In genomic region chr1:31930827-31931226, GRCh38 we compare ENCODE assay signal across 10 cellular contexts. TPM values are rescaled to one million over a fixed set of nuclear protein-coding genes. Genes with fewer than 3 reads are reported as not detected.
DNase-seq lines count a peak whose midpoint lies in the region; TF ChIP-seq lines count a peak whose summit lies in the region.
"Had no signal": no experiment of that assay in that cellular context is flagged by ENCODE, and none has a peak within 500 bp of the region (broad histone marks: within the 10 kb centered on the region; RNA-seq: fewer than 3 reads in every experiment).

No MANE protein-coding gene starts in this region.

- TF ChIP-seq CTCF in SU-DHL-6 (IDR thresholded peaks at IDR 0.05; ENCODE audit: insufficient read depth, low read length, poor library complexity, severe bottlenecking): no peak
- TF ChIP-seq CTCF in stomach (IDR thresholded peaks at IDR 0.05): no peak

- H2AFZ ChIP-seq in SU-DHL-6 (ENCODE audit: low read depth, low read length, severe bottlenecking): no peak overlapping the region

- TF ChIP-seq EP300 in stomach (IDR thresholded peaks at IDR 0.05): no peak

- peaks cover 46% of the 10 kb centered on the region for H3K36me3 Mint-ChIP-seq in activated CD4-positive, alpha-beta T cell treated with anti-CD3 and anti-CD28 coated beads, Interleukin-2, amount 10 ng/mL, durations not matched to agents 7 days and 5 days (ENCODE audit: low read depth)

- peaks cover 80 to 100% (median 95%) of the 10 kb centered on the region in 4 donors for H3K4me1 ChIP-seq in stomach

- no peaks in the 10 kb centered on the region for H3K27me3 ChIP-seq in SU-DHL-6 (ENCODE audit: low read length)
- no peaks in the 10 kb centered on the region for H3K27me3 ChIP-seq in stomach

- WGBS in stomach, 5 donors: 12 to 31% (median 22%) methylated on average over 4 of the region's 4 CpGs

- H4K20me1 ChIP-seq in SU-DHL-6 (ENCODE audit: low read depth, low read length): peaks cover 37% of the 10 kb centered on the region

- DNase-seq in activated CD4-positive, alpha-beta T cell treated with anti-CD3 and anti-CD28 coated beads, Interleukin-2, amount 10 ng/mL, durations not matched to agents 7 days and 5 days: no peak
- no peak for DNase-seq in activated CD4-positive, alpha-beta T cell treated with anti-CD3 and anti-CD28 coated beads for 1 hour
- DNase-seq in epithelial cell of prostate (ENCODE audit: low read depth, low spot score) (no peak), stomach (no peak), islet precursor cell (no peak), Kasumi-1 (lab: John Stamatoyannopoulos, UW) (no peak), HuH-7.5 (ENCODE audit: low spot score) (no peak)
- DNase-seq: SIG-M5 had no signal

- no peaks in the 10 kb centered on the region for H3K27me3 Mint-ChIP-seq in activated CD4-positive, alpha-beta T cell treated with anti-CD3 and anti-CD28 coated beads, Interleukin-2, amount 10 ng/mL, durations not matched to agents 7 days and 5 days

- H3K4me3 Mint-ChIP-seq in activated CD4-positive, alpha-beta T cell treated with anti-CD3 and anti-CD28 coated beads, Interleukin-2, amount 10 ng/mL, durations not matched to agents 7 days and 5 days: peak overlapping the region; percentile 89

- CTCF ChIA-PET in activated CD4-positive, alpha-beta T cell treated with anti-CD3 and anti-CD28 coated beads, Interleukin-2, amount 10 ng/mL, durations not matched to agents 7 days and 5 days (lab: Charles Lee): interaction anchor here (0.5 to 2.3 kb wide), 5 partner anchors 7 to 219 kb away, joined by 3 to 12 read pairs (median 4); partner anchors contain the start of gene PTP4A2

- peaks cover 88% of the 10 kb centered on the region for H3K4me1 Mint-ChIP-seq in activated CD4-positive, alpha-beta T cell treated with anti-CD3 and anti-CD28 coated beads, Interleukin-2, amount 10 ng/mL, durations not matched to agents 7 days and 5 days

- H3K36me3 ChIP-seq in SU-DHL-6 (ENCODE audit: low read length) (no peaks in the 10 kb centered on the region; the same call in 1 of the 2 replicates), stomach (no peaks in the 10 kb centered on the region)

- peak overlapping the region; percentile 93 for H3K27ac Mint-ChIP-seq in activated CD4-positive, alpha-beta T cell treated with anti-CD3 and anti-CD28 coated beads, Interleukin-2, amount 10 ng/mL, durations not matched to agents 7 days and 5 days

- H3K9ac ChIP-seq in SU-DHL-6 (ENCODE audit: low read length): no peak overlapping the region

- H3K9me3 ChIP-seq in SU-DHL-6 (ENCODE audit: insufficient read depth, low read length) (no peaks in the 10 kb centered on the region), stomach (no peaks in the 10 kb centered on the region)

- H3K9me3 Mint-ChIP-seq in activated CD4-positive, alpha-beta T cell treated with anti-CD3 and anti-CD28 coated beads, Interleukin-2, amount 10 ng/mL, durations not matched to agents 7 days and 5 days: no peaks in the 10 kb centered on the region
- H3K9me3 Mint-ChIP-seq: brain had no signal

- no peak for TF ChIP-seq POLR2A in stomach (IDR thresholded peaks at IDR 0.05)

- H3K4me2 ChIP-seq in SU-DHL-6 (ENCODE audit: low read depth, low read length, poor library complexity, severe bottlenecking): peak overlapping the region; percentile 42

- intact Hi-C loops in stomach (cut with DNase I; ENCODE audit: low total_unique reads): no loop called here

- H3K79me2 ChIP-seq in SU-DHL-6 (ENCODE audit: insufficient read depth, low read length): peaks cover 100% of the 10 kb centered on the region

- POLR2A ChIA-PET in activated CD4-positive, alpha-beta T cell treated with anti-CD3 and anti-CD28 coated beads, Interleukin-2, amount 10 ng/mL, durations not matched to agents 7 days and 5 days (lab: Charles Lee): interaction anchor here (0.5 to 1.1 kb wide), 2 partner anchors 18 to 123 kb away, joined by 3 read pairs; no protein-coding TSS in a partner anchor

- peak overlapping the region; percentile 30; the same call in 1 of the 2 replicates for H3K27ac ChIP-seq in SU-DHL-6 (ENCODE audit: low read depth, low read length)
- H3K27ac ChIP-seq in epithelial cell of prostate: peak overlapping the region; percentile 93
- H3K27ac ChIP-seq in stomach: peak overlapping the region in 4 of 5 donors; percentile 93 to 99 (median 98)

- no peaks in the 10 kb centered on the region for H3K9me2 ChIP-seq in SU-DHL-6 (replicated peaks; ENCODE audit: insufficient read depth, low read length)

- H3K4me3 ChIP-seq in SU-DHL-6 (ENCODE audit: insufficient read depth, low read length, poor library complexity, severe bottlenecking) (no peak overlapping the region), stomach (peak overlapping the region in 2 of 4 donors; percentile 2)

- peaks cover 21% of the 10 kb centered on the region for H3F3A ChIP-seq in SU-DHL-6 (ENCODE audit: insufficient read depth)

RNA-seq across cellular contexts. Expression of gene PTP4A2, which starts 7.3 kb away (rescaled TPM):
- 100 to 1,000 TPM; 334 to 347 TPM for total RNA-seq in activated CD4-positive, alpha-beta T cell treated with anti-CD3 and anti-CD28 coated beads, Interleukin-2, amount 10 ng/mL, durations not matched to agents 7 days and 5 days
- total RNA-seq in stomach: 100 to 1,000 TPM in 3 of 5 donors, 10 to 100 TPM in 2; 81.7 to 330 (median 218) TPM
- 100 to 1,000 TPM in 2 of 3 donors, 10 to 100 TPM in 1; 78.6 to 182 (median 153) TPM for polyA plus RNA-seq in stomach

Comparison
In these comparisons a context has a peak if more than half of its experiments do, and no peak if none do; other contexts are left out.
1. H3K27ac ChIP-seq: peak in every context shown above with its lines; median percentile 98 in stomach; 93 in epithelial cell of prostate; 30 in SU-DHL-6.